Comparison of ENCODE assay signal across 9 cellular contexts in genomic region chr6:130625825-130626500, GRCh38.
A peak's percentile ranks its signal among the peaks of the same experiment; 100 is the strongest.
DNase-seq lines count a peak whose midpoint lies in the region; ATAC-seq and FAIRE-seq lines count a peak whose summit lies in the region.
"Had no signal": no experiment of that assay in that cellular context is flagged by ENCODE, and none has a peak within 500 bp of the region (broad histone marks: within the 10 kb centered on the region; RNA-seq: fewer than 3 reads in every experiment).

No MANE protein-coding gene starts in this region.

- peak overlapping the region in 1 of 10 donors; percentile 29 for H3K4me3 Mint-ChIP-seq in naive thymus-derived CD4-positive, alpha-beta T cell

- intact Hi-C loops in naive thymus-derived CD4-positive, alpha-beta T cell (cut with micrococcal nuclease), result no loop called here

- H3K27me3 Mint-ChIP-seq in naive thymus-derived CD4-positive, alpha-beta T cell, result no peaks in the 10 kb centered on the region

- no peak overlapping the region for H3K4me3 ChIP-seq in mesodermal cell (ENCODE audit: extremely low read depth, insufficient read depth, low read length, poor library complexity, severe bottlenecking)
- H3K4me3 ChIP-seq in naive thymus-derived CD4-positive, alpha-beta T cell (ENCODE audit: low read length), result no peak overlapping the region

- DNase-seq in OCI-M1 (lab: John Stamatoyannopoulos, UW) (peak; percentile 33), RPMI8226 (no peak), frontal cortex (ENCODE audit: low spot score in 2 of 2) (no peak)
- no peak for DNase-seq in naive thymus-derived CD4-positive, alpha-beta T cell
- DNase-seq in activated effector memory CD4-positive, alpha-beta T cell treated with anti-CD3 and anti-CD28 coated beads, Interleukin-2, amount 50 U/mL, for 16 hours, result no peak
- DNase-seq: effector CD4-positive, alpha-beta T cell had no signal

- peak; percentile 85 for ATAC-seq in GM18909 (IDR thresholded peaks at IDR 0.05; ENCODE audit: poor library complexity, unreplicated experiment)
- peak; percentile 83 for ATAC-seq in HG02571 (IDR thresholded peaks at IDR 0.05; ENCODE audit: unreplicated experiment)
- ATAC-seq in naive thymus-derived CD4-positive, alpha-beta T cell, result no peak

- H3K9me3 ChIP-seq in mesodermal cell (ENCODE audit: control insufficient read depth, low read length), result no peaks in the 10 kb centered on the region
- H3K9me3 ChIP-seq in naive thymus-derived CD4-positive, alpha-beta T cell (ENCODE audit: control insufficient read depth in 2 of 3, low read length in 3 of 3), result no peaks in the 10 kb centered on the region

- H3K36me3 Mint-ChIP-seq in naive thymus-derived CD4-positive, alpha-beta T cell, result peaks cover 0 to 18% (median 5%) of the 10 kb centered on the region in 5 donors

- no peak for FAIRE-seq in frontal cortex (lab: Jason Lieb, UNC)

- no peaks in the 10 kb centered on the region for H3K36me3 ChIP-seq in mesodermal cell (ENCODE audit: control insufficient read depth, insufficient read depth, low read length)
- H3K36me3 ChIP-seq in naive thymus-derived CD4-positive, alpha-beta T cell (ENCODE audit: control insufficient read depth in 2 of 3, insufficient read depth in 3 of 3, low read length in 3 of 3), result no peaks in the 10 kb centered on the region

- POLR2A ChIA-PET in naive thymus-derived CD4-positive, alpha-beta T cell (lab: Charles Lee), result no interaction called here

- peak overlapping the region in 1 of 9 donors; percentile 50 for H3K27ac Mint-ChIP-seq in naive thymus-derived CD4-positive, alpha-beta T cell

- no peaks in the 10 kb centered on the region for H3K27me3 ChIP-seq in naive thymus-derived CD4-positive, alpha-beta T cell (ENCODE audit: control insufficient read depth in 2 of 2, insufficient read depth in 2 of 2, low read length in 2 of 2)

- peaks cover 0 to 29% (median 0%) of the 10 kb centered on the region in 7 donors for H3K4me1 Mint-ChIP-seq in naive thymus-derived CD4-positive, alpha-beta T cell

- 54 to 65% methylated on average over 2 of the region's 3 CpGs for WGBS in mesodermal cell (ENCODE audit: insufficient coverage in 2 of 2), 2 experiments

- CTCF ChIA-PET in naive thymus-derived CD4-positive, alpha-beta T cell (lab: Charles Lee), result no interaction called here

- H3K27ac ChIP-seq in mesodermal cell (ENCODE audit: low read depth, low read length, severe bottlenecking), result peak overlapping the region; percentile 60
- no peak overlapping the region for H3K27ac ChIP-seq in naive thymus-derived CD4-positive, alpha-beta T cell (ENCODE audit: low read depth, low read length)

- H3K4me1 ChIP-seq in mesodermal cell (ENCODE audit: control insufficient read depth, insufficient read depth, low read length, poor library complexity, severe bottlenecking), result no peaks in the 10 kb centered on the region
- H3K4me1 ChIP-seq in naive thymus-derived CD4-positive, alpha-beta T cell (ENCODE audit: control insufficient read depth in 2 of 2, insufficient read depth in 2 of 2, low read length in 2 of 2), result no peaks in the 10 kb centered on the region

- H3K9me3 Mint-ChIP-seq in naive thymus-derived CD4-positive, alpha-beta T cell, result peaks cover 1 to 12% (median 7%) of the 10 kb centered on the region in 11 donors
